In genomic region chr21:38498057-38498833, GRCh38 we compare ENCODE assay signal across 2 cellular contexts.
TF ChIP-seq lines count a peak whose summit lies in the region.

Gene ERG, minus strand, starts transcription at chr21:38498477. Its CDS starts 97 bp downstream, at chr21:38498380.

TF ChIP-seq in SK-N-SH, 30 proteins besides CTCF, POLR2A, EP300 and RAD21 (continued from another document):
- TF ChIP-seq RFX5 (IDR thresholded peaks at IDR 0.05; ENCODE audit: low read length), result no peak

TF ChIP-seq in SK-N-SH treated with all-trans-retinoic acid at 6 μM for 48 hours, 23 proteins besides CTCF, POLR2A, EP300 and RAD21 (continued from another document):
- TF ChIP-seq POU6F1 (CRISPR knock-in tag; IDR thresholded peaks at IDR 0.05; ENCODE audit: borderline replicate concordance, low read depth) (no peak), PPARA (CRISPR knock-in tag; IDR thresholded peaks at IDR 0.05; ENCODE audit: borderline replicate concordance) (no peak), CREB5 (CRISPR knock-in tag; IDR thresholded peaks at IDR 0.05; ENCODE audit: low read depth) (no peak), ZNF8 (CRISPR knock-in tag; IDR thresholded peaks at IDR 0.05) (no peak), CSRNP3 (CRISPR knock-in tag; IDR thresholded peaks at IDR 0.05) (no peak), TOX (CRISPR knock-in tag; IDR thresholded peaks at IDR 0.05; ENCODE audit: borderline replicate concordance) (no peak), GLIS3 (CRISPR knock-in tag; IDR thresholded peaks at IDR 0.05) (no peak)
